Comparison of ENCODE assay signal across 8 cellular contexts in genomic region chr17:10357768-10358167, GRCh38. TPM values are rescaled to one million over a fixed set of nuclear protein-coding genes. Genes with fewer than 3 reads are reported as not detected.
DNase-seq lines count a peak whose midpoint lies in the region; ATAC-seq and TF ChIP-seq lines count a peak whose summit lies in the region.

No MANE protein-coding gene starts in this region.

- no peak overlapping the region for H2BK120ac ChIP-seq in neuronal stem cell (ENCODE audit: low read depth, low read length)

- no peak overlapping the region for H4K8ac ChIP-seq in neuronal stem cell (ENCODE audit: low read depth, low read length)

- WGBS in GM23248 (ENCODE audit: low coverage in 1 of 2, low lambda C conversion rate in 2 of 2, missing lambda C conversion rate in 2 of 2), 2 experiments, result 13 to 19% methylated on average over 4 of the region's 4 CpGs
- 5 to 11% methylated on average over 4 of the region's 4 CpGs for WGBS in lung, 2 donors
- no CpG with 5 or more reads among the region's 4 CpGs for WGBS in neuronal stem cell (ENCODE audit: extremely low coverage in 2 of 2, insufficient read length in 2 of 2, insufficient replicate concordance in 1 of 2), 2 donors

- no peaks in the 10 kb centered on the region for H3K4me1 ChIP-seq in CD8-positive, alpha-beta T cell (ENCODE audit: insufficient read depth, low read length)
- H3K4me1 ChIP-seq in GM23248 (ENCODE audit: insufficient read depth), result no peaks in the 10 kb centered on the region
- no peaks in the 10 kb centered on the region for H3K4me1 ChIP-seq in lung (ENCODE audit: control insufficient read depth in 2 of 2, insufficient read depth in 2 of 2, low read length in 2 of 2)
- H3K4me1 ChIP-seq in neuronal stem cell (ENCODE audit: control insufficient read depth in 2 of 2, insufficient read depth in 1 of 2, low read depth in 1 of 2, low read length in 2 of 2), result no peaks in the 10 kb centered on the region

- peaks cover 11% of the 10 kb centered on the region for H3K27me3 Mint-ChIP-seq in CD8-positive, alpha-beta T cell (ENCODE audit: low read depth)
- H3K27me3 Mint-ChIP-seq in activated CD8-positive, alpha-beta memory T cell treated with anti-CD3 and anti-CD28 coated beads, Interleukin-2, amount 10 ng/mL, durations not matched to agents 7 days and 5 days, result no peaks in the 10 kb centered on the region

- POLR2A ChIA-PET in CD8-positive, alpha-beta T cell (lab: Charles Lee), result no interaction called here

- no peaks in the 10 kb centered on the region for H3K79me2 ChIP-seq in GM23248 (ENCODE audit: insufficient read depth)

- no peak overlapping the region for H4K91ac ChIP-seq in neuronal stem cell (ENCODE audit: low read depth, low read length, poor library complexity)

- no peak overlapping the region for H3K27ac ChIP-seq in CD8-positive, alpha-beta T cell (ENCODE audit: low read depth, low read length)
- no peak overlapping the region for H3K27ac ChIP-seq in GM23248
- H3K27ac ChIP-seq in lung (ENCODE audit: low read depth in 1 of 2, low read length in 1 of 2), result no peak overlapping the region
- H3K27ac ChIP-seq in neuronal stem cell (replicated peaks; ENCODE audit: low read length), result no peak overlapping the region

- H3K27ac Mint-ChIP-seq in CD8-positive, alpha-beta T cell, result no peak overlapping the region
- no peak overlapping the region for H3K27ac Mint-ChIP-seq in activated CD8-positive, alpha-beta memory T cell treated with anti-CD3 and anti-CD28 coated beads, Interleukin-2, amount 10 ng/mL, durations not matched to agents 7 days and 5 days

- peak; percentile 33 for TF ChIP-seq CTCF in CD8-positive, alpha-beta T cell (IDR thresholded peaks at IDR 0.05)
- TF ChIP-seq CTCF in lung (IDR thresholded peaks at IDR 0.05; ENCODE audit: control extremely low read depth, extremely low read depth), result peak; percentile 11

- CTCF ChIA-PET in CD8-positive, alpha-beta T cell (lab: Charles Lee), result no interaction called here
- CTCF ChIA-PET in activated CD8-positive, alpha-beta memory T cell treated with anti-CD3 and anti-CD28 coated beads, Interleukin-2, amount 10 ng/mL, durations not matched to agents 7 days and 5 days (lab: Charles Lee), result no interaction called here

- H3K9me3 Mint-ChIP-seq in CD8-positive, alpha-beta T cell, result no peaks in the 10 kb centered on the region
- H3K9me3 Mint-ChIP-seq in activated CD8-positive, alpha-beta memory T cell treated with anti-CD3 and anti-CD28 coated beads, Interleukin-2, amount 10 ng/mL, durations not matched to agents 7 days and 5 days (ENCODE audit: low read depth), result no peaks in the 10 kb centered on the region

- H3K4me3 Mint-ChIP-seq in CD8-positive, alpha-beta T cell, result no peak overlapping the region
- H3K4me3 Mint-ChIP-seq in activated CD8-positive, alpha-beta memory T cell treated with anti-CD3 and anti-CD28 coated beads, Interleukin-2, amount 10 ng/mL, durations not matched to agents 7 days and 5 days, result no peak overlapping the region

- no peak overlapping the region for H2BK15ac ChIP-seq in neuronal stem cell (ENCODE audit: low read length)

- H2BK5ac ChIP-seq in neuronal stem cell (ENCODE audit: low read length), result no peak overlapping the region

- H3K4me3 ChIP-seq in CD8-positive, alpha-beta T cell (ENCODE audit: low read depth, low read length), result no peak overlapping the region
- H3K4me3 ChIP-seq in GM23248 (no peak overlapping the region), lung (no peak overlapping the region), neuronal stem cell (ENCODE audit: low read length in 2 of 2) (no peak overlapping the region)

- H3K9ac ChIP-seq in GM23248, result no peak overlapping the region
- no peak overlapping the region for H3K9ac ChIP-seq in neuronal stem cell (ENCODE audit: low read depth, low read length, poor library complexity)

- H3K4ac ChIP-seq in neuronal stem cell (ENCODE audit: low read length), result no peak overlapping the region

- H4K20me1 ChIP-seq in GM23248 (ENCODE audit: insufficient read depth), result no peaks in the 10 kb centered on the region

- no peak overlapping the region for H3K23ac ChIP-seq in neuronal stem cell (ENCODE audit: low read depth, low read length, poor library complexity)

- no peaks in the 10 kb centered on the region for H3K79me1 ChIP-seq in neuronal stem cell (ENCODE audit: low read depth, low read length)

- no peaks in the 10 kb centered on the region for H3K9me3 ChIP-seq in CD8-positive, alpha-beta T cell (ENCODE audit: low read length)
- H3K9me3 ChIP-seq in GM23248 (ENCODE audit: low read depth) (no peaks in the 10 kb centered on the region), lung (ENCODE audit: control insufficient read depth in 2 of 2, insufficient read depth in 1 of 2, low read length in 1 of 2) (peaks cover 0 to 2% of the 10 kb centered on the region in 2 donors), neuronal stem cell (replicated peaks in 1 of 2; ENCODE audit: control insufficient read depth in 2 of 2, insufficient read depth in 1 of 2, low read depth in 1 of 2, low read length in 2 of 2) (peaks cover 0 to 1% of the 10 kb centered on the region in 2 donors)

- H3K27me3 ChIP-seq in CD8-positive, alpha-beta T cell (ENCODE audit: insufficient read depth, low read length), result peaks cover 4% of the 10 kb centered on the region
- H3K27me3 ChIP-seq in GM23248 (replicated peaks; ENCODE audit: insufficient read depth) (peaks cover 6% of the 10 kb centered on the region; the same call in 1 of the 2 replicates), lung (ENCODE audit: control insufficient read depth, insufficient read depth) (no peaks in the 10 kb centered on the region), neuronal stem cell (ENCODE audit: control insufficient read depth in 3 of 3, insufficient read depth in 3 of 3, low read depth in 1 of 3, low read length in 3 of 3) (no peaks in the 10 kb centered on the region)

- H3K36me3 ChIP-seq in CD8-positive, alpha-beta T cell (ENCODE audit: insufficient read depth, low read length), result no peaks in the 10 kb centered on the region
- no peaks in the 10 kb centered on the region for H3K36me3 ChIP-seq in GM23248 (ENCODE audit: low read depth)
- H3K36me3 ChIP-seq in lung (ENCODE audit: control insufficient read depth in 2 of 2, insufficient read depth in 2 of 2, low read length in 2 of 2), result no peaks in the 10 kb centered on the region
- H3K36me3 ChIP-seq in neuronal stem cell (replicated peaks in 1 of 2; ENCODE audit: control insufficient read depth in 2 of 2, insufficient read depth in 2 of 2, low read length in 2 of 2), result no peaks in the 10 kb centered on the region

- in situ Hi-C loops in GM23248 (cut with MboI), result no loop called here

- H3K18ac ChIP-seq in neuronal stem cell (ENCODE audit: low read length), result no peak overlapping the region

- H3K9me2 ChIP-seq in GM23248 (ENCODE audit: insufficient read depth), result no peaks in the 10 kb centered on the region

- H2AFZ ChIP-seq in GM23248, result no peak overlapping the region
- no peak overlapping the region for H2AFZ ChIP-seq in neuronal stem cell (ENCODE audit: low read length)

- H3K4me1 Mint-ChIP-seq in CD8-positive, alpha-beta T cell (ENCODE audit: low read depth), result no peaks in the 10 kb centered on the region
- no peaks in the 10 kb centered on the region for H3K4me1 Mint-ChIP-seq in activated CD8-positive, alpha-beta memory T cell treated with anti-CD3 and anti-CD28 coated beads, Interleukin-2, amount 10 ng/mL, durations not matched to agents 7 days and 5 days

- no peak overlapping the region for H2BK12ac ChIP-seq in neuronal stem cell (ENCODE audit: low read length)

- peak in 2 of 7 experiments; percentile 19 to 25 for DNase-seq in CD8-positive, alpha-beta T cell
- DNase-seq in GM23248, result peak; percentile 7
- peak; percentile 41 for DNase-seq in activated CD8-positive, alpha-beta memory T cell treated with anti-CD3 and anti-CD28 coated beads, Interleukin-2, amount 10 ng/mL, durations not matched to agents 7 days and 5 days
- DNase-seq in lung (ENCODE audit: low spot score), result no peak
- no peak for DNase-seq in neuronal stem cell (ENCODE audit: low spot score)
- DNase-seq in activated effector memory CD4-positive, alpha-beta T cell treated with anti-CD3 and anti-CD28 coated beads, Interleukin-2, amount 50 U/mL, for 16 hours, result no peak
- DNase-seq in NCI-H510A treated with DMSO at 0.1 percent for 48 hours (lab: John Stamatoyannopoulos, UW), result no peak

- no peak overlapping the region for H2AK5ac ChIP-seq in neuronal stem cell (ENCODE audit: low read depth, low read length)

- ATAC-seq in CD8-positive, alpha-beta T cell, result no peak
- ATAC-seq in activated CD8-positive, alpha-beta memory T cell treated with anti-CD3 and anti-CD28 coated beads, Interleukin-2, amount 10 ng/mL, durations not matched to agents 7 days and 5 days, result no peak
- ATAC-seq in lung (ENCODE audit: insufficient read depth, low FRiP score) (no peak), GM18517 (IDR thresholded peaks at IDR 0.05; ENCODE audit: unreplicated experiment) (no peak)

- no peaks in the 10 kb centered on the region for H3F3A ChIP-seq in GM23248 (ENCODE audit: insufficient read depth)

- intact Hi-C loops in CD8-positive, alpha-beta T cell (cut with DNase I, micrococcal nuclease), result loop anchor here (1.0 to 5.0 kb wide), 3 partner anchors 390 to 433 kb away; no protein-coding TSS in a partner anchor

- H3K4me2 ChIP-seq in GM23248 (ENCODE audit: unreplicated experiment) (no peak overlapping the region), neuronal stem cell (ENCODE audit: insufficient read depth, low read length, poor library complexity, severe bottlenecking) (no peak overlapping the region)

- no peak overlapping the region for H3K14ac ChIP-seq in neuronal stem cell (ENCODE audit: low read length)

- H3K36me3 Mint-ChIP-seq in CD8-positive, alpha-beta T cell, result no peaks in the 10 kb centered on the region
- H3K36me3 Mint-ChIP-seq in activated CD8-positive, alpha-beta memory T cell treated with anti-CD3 and anti-CD28 coated beads, Interleukin-2, amount 10 ng/mL, durations not matched to agents 7 days and 5 days, result no peaks in the 10 kb centered on the region

RNA-seq across cellular contexts. Expression of gene MYH13, which starts 15.0 kb away (rescaled TPM):
- not detected for total RNA-seq in CD8-positive, alpha-beta T cell
- total RNA-seq in GM23248 (2014; rRNA removed; shearing (Covaris generic)), result not detected in 2 replicates
- polyA plus RNA-seq in GM23248 (2016; fragmentation: Nextera tagmentation; extraction: Ambion mirVana), result 0.03 TPM in 1 of 2 replicates, not detected in the other
- total RNA-seq in activated CD8-positive, alpha-beta memory T cell treated with anti-CD3 and anti-CD28 coated beads, Interleukin-2, amount 10 ng/mL, durations not matched to agents 7 days and 5 days, result not detected
- not detected for total RNA-seq in lung
- polyA plus RNA-seq in lung, result under 1 TPM in 1 of 2 donors, not detected in 1; 0.02 TPM
- polyA plus RNA-seq in neuronal stem cell (2013, experiment 1 of 2), result not detected
- not detected for polyA plus RNA-seq in neuronal stem cell (2013, experiment 2 of 2)

Comparison
In these comparisons a context has a peak if more than half of its experiments do, and no peak if none do; other contexts are left out.
1. DNase-seq: peak in GM23248 (single experiment) and activated CD8-positive, alpha-beta memory T cell treated with anti-CD3 and anti-CD28 coated beads, Interleukin-2, amount 10 ng/mL, durations not matched to agents 7 days and 5 days (single experiment); none in lung (single experiment), neuronal stem cell (single experiment), activated effector memory CD4-positive, alpha-beta T cell treated with anti-CD3 and anti-CD28 coated beads, Interleukin-2, amount 50 U/mL, for 16 hours (single experiment) and NCI-H510A treated with DMSO at 0.1 percent for 48 hours (single experiment).